Comparison of ENCODE assay signal across 1 cellular context in the genomic region with DNA sequence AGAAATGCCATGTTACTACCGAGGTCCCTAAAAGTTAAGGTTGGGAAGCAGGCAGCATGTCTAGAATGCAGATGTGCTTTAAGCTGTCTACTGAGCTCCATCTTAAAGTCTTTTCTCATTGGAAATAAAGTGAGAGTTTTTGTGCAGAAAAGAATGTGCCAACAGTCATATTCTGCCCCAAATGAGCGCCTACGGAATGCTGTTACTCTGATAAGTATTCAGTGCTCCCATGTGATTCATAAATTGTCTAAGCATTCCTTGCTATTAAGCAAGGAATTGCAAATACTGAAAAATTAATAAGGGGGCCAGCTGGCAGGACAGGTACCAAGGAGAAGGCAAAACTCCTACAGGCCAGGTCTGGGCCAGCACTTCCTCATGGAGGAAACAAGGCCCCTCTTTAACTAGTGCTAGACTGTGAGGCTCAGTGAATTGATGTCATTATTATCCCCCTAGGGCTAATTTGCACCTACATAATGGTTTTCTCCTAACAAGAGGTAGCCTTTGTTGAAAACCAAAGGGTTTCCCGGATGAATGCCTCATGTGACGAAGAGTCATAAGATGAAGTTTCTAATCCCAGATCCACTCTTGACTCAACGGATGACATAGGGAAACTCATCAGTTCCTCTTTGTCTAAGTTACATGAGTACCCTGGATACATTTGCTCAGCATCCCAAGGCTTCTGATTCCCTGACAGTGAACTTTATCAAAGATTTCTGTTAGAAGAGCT.
A peak's percentile ranks its signal among the peaks of the same experiment; 100 is the strongest.
TF ChIP-seq lines count a peak whose summit lies in the region.

No MANE protein-coding gene starts in this region.

TF ChIP-seq in IMR-90, 13 proteins besides CTCF, POLR2A, EP300 and RAD21 (continued from another document):
- peak; percentile 67 for TF ChIP-seq USF2 (IDR thresholded peaks at IDR 0.05; ENCODE audit: low read depth, low read length)
- no peak for TF ChIP-seq MXI1 (IDR thresholded peaks at IDR 0.05; ENCODE audit: borderline replicate concordance, low read depth, low read length)
- TF ChIP-seq BHLHE40 (IDR thresholded peaks at IDR 0.05; ENCODE audit: low read depth, low read length), result no peak
